ENCODE assay signal across 11 cellular contexts in genomic region chr11:125180413-125181305, GRCh38. TPM values are rescaled to one million over a fixed set of nuclear protein-coding genes. Genes with fewer than 3 reads are reported as not detected.
DNase-seq lines count a peak whose midpoint lies in the region; ATAC-seq and TF ChIP-seq lines count a peak whose summit lies in the region.
"Had no signal": no experiment of that assay in that cellular context is flagged by ENCODE, and none has a peak within 500 bp of the region (broad histone marks: within the 10 kb centered on the region; RNA-seq: fewer than 3 reads in every experiment).

No MANE protein-coding gene starts in this region.

- intact Hi-C loops in lower leg skin (cut with DNase I; ENCODE audit: low total_unique reads), result no loop called here

- WGBS in ectodermal cell, 2 experiments, result 46 to 47% methylated on average over 5 to 6 of the region's 6 CpGs
- WGBS in lower leg skin, 2 donors, result 71% methylated on average over 6 of the region's 6 CpGs

- TF ChIP-seq CTCF in lower leg skin (IDR thresholded peaks at IDR 0.05), result no peak

- H3K27ac ChIP-seq in ectodermal cell (ENCODE audit: insufficient read depth, low read depth, low read length, poor library complexity, severe bottlenecking), result peak overlapping the region; percentile 48
- H3K27ac ChIP-seq: KMS-11 had no signal

- no peak overlapping the region for H3K4me3 ChIP-seq in ectodermal cell (ENCODE audit: insufficient read depth, low read depth, low read length)
- no peak overlapping the region for H3K4me3 ChIP-seq in lower leg skin (ENCODE audit: low read depth, poor library complexity, severe bottlenecking)

- no peak for TF ChIP-seq POLR2A in lower leg skin (IDR thresholded peaks at IDR 0.05)

- H3K36me3 ChIP-seq in ectodermal cell (ENCODE audit: control insufficient read depth, insufficient read depth, low read length), result no peaks in the 10 kb centered on the region

- no peaks in the 10 kb centered on the region for H3K9me3 ChIP-seq in ectodermal cell (ENCODE audit: control insufficient read depth, low read length)

- H3K4me1 ChIP-seq in ectodermal cell (ENCODE audit: control insufficient read depth, insufficient read depth, low read length), result peaks cover 46% of the 10 kb centered on the region

- DNase-seq in lower leg skin (ENCODE audit: low spot score in 2 of 2), result no peak
- DNase-seq in activated T-cell treated with anti-CD3 and anti-CD28 coated beads for 4 hours, result no peak
- no peak for DNase-seq in T-helper 2 cell
- no peak for DNase-seq in NCI-H510A (lab: John Stamatoyannopoulos, UW)
- DNase-seq: activated naive CD4-positive, alpha-beta T cell treated with Interleukin-2 at 50 U/mL for 16 hours; dermis blood vessel endothelial cell; stimulated activated naive CD8-positive, alpha-beta T cell treated with anti-CD3 and anti-CD28 coated beads, Interleukin-15, amount 100 ng/mL, for 72 hours had no signal

- no peaks in the 10 kb centered on the region for H3K27me3 ChIP-seq in ectodermal cell (ENCODE audit: control insufficient read depth, insufficient read depth, low read length, poor library complexity, severe bottlenecking)

- ATAC-seq in GM21786 (IDR thresholded peaks at IDR 0.05; ENCODE audit: unreplicated experiment) (peak; percentile 65), HG03378 (IDR thresholded peaks at IDR 0.05; ENCODE audit: unreplicated experiment) (peak; percentile 90)
- ATAC-seq: stimulated activated naive CD8-positive, alpha-beta T cell treated with anti-CD3 and anti-CD28 coated beads, Interleukin-15, amount 100 ng/mL, for 72 hours had no signal

RNA-seq across cellular contexts. Expression of gene PKNOX2, which starts 16.1 kb away (rescaled TPM):
- polyA plus RNA-seq in ectodermal cell (2013, experiment 1 of 4), result 44.3 TPM
- polyA plus RNA-seq in ectodermal cell (2013, experiment 2 of 4), result 55.2 TPM
- polyA plus RNA-seq in ectodermal cell (2013, experiment 3 of 4), result 31.6 TPM
- 38.2 TPM for polyA plus RNA-seq in ectodermal cell (2013, experiment 4 of 4)
- total RNA-seq in lower leg skin, result 1 to 10 TPM; 1.5 to 4.6 (median 2.8) TPM
- total RNA-seq: dermis blood vessel endothelial cell had no signal
